In the genomic region with DNA sequence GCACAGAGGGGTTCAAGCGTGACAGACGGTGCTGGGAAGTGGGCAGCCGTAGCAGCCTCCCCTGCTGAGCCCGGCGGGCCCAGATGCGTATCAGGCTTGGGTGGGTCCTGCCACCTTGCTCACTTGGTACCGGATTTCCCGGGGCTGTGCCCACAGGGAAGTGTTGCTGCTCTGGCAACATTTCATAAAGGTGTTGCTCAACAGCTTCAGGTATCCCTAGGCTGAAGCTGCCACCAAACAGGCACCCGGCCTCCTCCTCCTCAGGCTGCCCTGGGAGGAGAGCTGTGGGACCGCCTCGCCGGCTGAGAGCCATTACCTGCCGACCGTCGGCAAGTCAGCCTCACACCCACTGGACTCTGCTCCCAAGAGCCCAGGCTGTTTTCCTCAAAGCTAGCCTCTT, we compare ENCODE assay signal across 16 cellular contexts. TPM values are rescaled to one million over a fixed set of nuclear protein-coding genes. Genes with fewer than 3 reads are reported as not detected.
DNase-seq lines count a peak whose midpoint lies in the region; ATAC-seq and TF ChIP-seq lines count a peak whose summit lies in the region.
"Had no signal": no experiment of that assay in that cellular context is flagged by ENCODE, and none has a peak within 500 bp of the region (broad histone marks: within the 10 kb centered on the region; RNA-seq: fewer than 3 reads in every experiment).

No MANE protein-coding gene starts in this region.

- 82% methylated on average over 13 of the region's 15 CpGs for WGBS in mammary epithelial cell (ENCODE audit: low coverage, missing lambda C conversion rate)
- WGBS in body of pancreas, 2 donors = 75 to 77% methylated on average over 11 to 15 of the region's 15 CpGs

- H2AFZ ChIP-seq in mammary epithelial cell (ENCODE audit: low read depth, low read length) = no peak overlapping the region

- CTCF ChIA-PET in mammary epithelial cell (lab: Charles Lee; ENCODE audit: low non-redundant PET) = no interaction called here

- H3K9me3 ChIP-seq in breast epithelium (no peaks in the 10 kb centered on the region), mammary epithelial cell (replicated peaks; ENCODE audit: insufficient read depth, low read length) (no peaks in the 10 kb centered on the region), mucosa of rectum (ENCODE audit: control insufficient read depth in 2 of 2, low read length in 2 of 2) (no peaks in the 10 kb centered on the region), upper lobe of right lung (no peaks in the 10 kb centered on the region), body of pancreas (no peaks in the 10 kb centered on the region)
- H3K9me3 ChIP-seq: BLaER1, MG63 had no signal

- peak overlapping the region; percentile 23 to 40 for H3K27ac ChIP-seq in breast epithelium
- H3K27ac ChIP-seq in mammary epithelial cell (ENCODE audit: insufficient read depth, low read depth, low read length) = no peak overlapping the region
- peak overlapping the region; percentile 3 to 30 for H3K27ac ChIP-seq in mucosa of rectum (ENCODE audit: low read depth in 2 of 2, low read length in 2 of 2)
- H3K27ac ChIP-seq in upper lobe of right lung = no peak overlapping the region
- H3K27ac ChIP-seq in body of pancreas = no peak overlapping the region
- H3K27ac ChIP-seq: BLaER1 had no signal

- no peaks in the 10 kb centered on the region for H3K36me3 ChIP-seq in breast epithelium
- peaks cover 5% of the 10 kb centered on the region for H3K36me3 ChIP-seq in mammary epithelial cell (ENCODE audit: insufficient read depth, low read length)
- peaks cover 46 to 57% of the 10 kb centered on the region in 2 donors for H3K36me3 ChIP-seq in mucosa of rectum (ENCODE audit: control insufficient read depth in 2 of 2, insufficient read depth in 2 of 2, low read length in 2 of 2)
- H3K36me3 ChIP-seq in upper lobe of right lung = peaks cover 53% of the 10 kb centered on the region
- H3K36me3 ChIP-seq in body of pancreas (replicated peaks in 1 of 2; ENCODE audit: insufficient read depth in 1 of 2, low read depth in 2 of 2) = peaks cover 0 to 17% of the 10 kb centered on the region in 2 donors

- no peaks in the 10 kb centered on the region for H3K27me3 ChIP-seq in breast epithelium
- H3K27me3 ChIP-seq in mammary epithelial cell (ENCODE audit: insufficient read depth, low read length) = no peaks in the 10 kb centered on the region
- no peaks in the 10 kb centered on the region for H3K27me3 ChIP-seq in mucosa of rectum (ENCODE audit: control insufficient read depth in 2 of 2, insufficient read depth in 2 of 2, low read length in 2 of 2)
- H3K27me3 ChIP-seq in upper lobe of right lung = no peaks in the 10 kb centered on the region
- H3K27me3 ChIP-seq in body of pancreas = no peaks in the 10 kb centered on the region
- H3K27me3 ChIP-seq: BLaER1, MG63 had no signal

- no TSS peak for BruUV-seq in mammary epithelial cell (replicated peaks; lab: Mats Ljungman, UMichigan)

- peaks cover 21% of the 10 kb centered on the region for H3K79me2 ChIP-seq in mammary epithelial cell (ENCODE audit: insufficient read depth, low read length)

- in situ Hi-C loops in mammary epithelial cell (cut with MboI; ENCODE audit: low sequenced_read_pairs in 2 of 2) = no loop called here

- dilution Hi-C loops in mammary epithelial cell (cut with HindIII; ENCODE audit: low sequenced_read_pairs) = loop anchor here (5.0 kb wide), 2 partner anchors 138 to 467 kb away; no protein-coding TSS in a partner anchor

- DNase-seq in breast epithelium (ENCODE audit: low spot score in 2 of 2) = no peak
- DNase-seq in mammary epithelial cell = no peak
- peak; percentile 64 to 73 for DNase-seq in left colon
- peak; percentile 78 for DNase-seq in upper lobe of right lung
- no peak for DNase-seq in ureter (ENCODE audit: low spot score)
- DNase-seq in anterior cingulate cortex (lab: John Stamatoyannopoulos, UW) = no peak
- DNase-seq in body of pancreas = no peak
- DNase-seq: 8988T, GOT3, HFFc6, MG63, NCI-H1092 treated with DMSO at 0.1 percent for 48 hours, NCI-H187, NCI-H446 had no signal

- intact Hi-C loops in breast epithelium (cut with DNase I; ENCODE audit: low total_unique reads) = no loop called here
- intact Hi-C loops in mammary epithelial cell (cut with micrococcal nuclease) = no loop called here
- intact Hi-C loops in left colon (cut with DNase I, micrococcal nuclease) = no loop called here
- intact Hi-C loops in upper lobe of right lung (cut with DNase I) = no loop called here
- intact Hi-C loops in body of pancreas (cut with DNase I) = no loop called here

- H4K20me1 ChIP-seq in mammary epithelial cell (ENCODE audit: insufficient read depth, low read length) = no peaks in the 10 kb centered on the region

- TF ChIP-seq CTCF in breast epithelium (IDR thresholded peaks at IDR 0.05) = no peak
- TF ChIP-seq CTCF in mammary epithelial cell (conservative IDR thresholded peaks at IDR 0.05 in 1 of 2, IDR thresholded peaks at IDR 0.05 in 1 of 2; ENCODE audit: extremely low read depth in 1 of 2, insufficient read depth in 1 of 2, low read depth in 1 of 2, low read length in 2 of 2) = no peak
- TF ChIP-seq CTCF in upper lobe of right lung (IDR thresholded peaks at IDR 0.05) = no peak
- no peak for TF ChIP-seq CTCF in body of pancreas (IDR thresholded peaks at IDR 0.05)

- H3K9ac ChIP-seq in mammary epithelial cell (ENCODE audit: insufficient read depth, low read length) (no peak overlapping the region), mucosa of rectum (ENCODE audit: low read depth in 1 of 2, low read length in 2 of 2) (no peak overlapping the region)
- H3K9ac ChIP-seq: BLaER1 had no signal

- H3K4me3 ChIP-seq in breast epithelium (no peak overlapping the region), mammary epithelial cell (replicated peaks in 1 of 3; ENCODE audit: insufficient read depth in 1 of 3, low read depth in 2 of 3, low read length in 3 of 3) (no peak overlapping the region), mucosa of rectum (ENCODE audit: low read length in 2 of 2) (no peak overlapping the region), upper lobe of right lung (no peak overlapping the region), body of pancreas (no peak overlapping the region)
- H3K4me3 ChIP-seq: BLaER1, MG63 had no signal

- ATAC-seq in left colon (peak; percentile 88), upper lobe of right lung (peak; percentile 80), body of pancreas (no peak)

- no peak overlapping the region for H3K4me2 ChIP-seq in mammary epithelial cell (ENCODE audit: insufficient read depth, low read depth, low read length)
- H3K4me2 ChIP-seq: BLaER1 had no signal

- no peak for TF ChIP-seq POLR2A in breast epithelium (IDR thresholded peaks at IDR 0.05)
- no peak for TF ChIP-seq POLR2A in body of pancreas (IDR thresholded peaks at IDR 0.05)

- H3K4me1 ChIP-seq in breast epithelium (no peaks in the 10 kb centered on the region), mammary epithelial cell (ENCODE audit: insufficient read depth, low read length) (no peaks in the 10 kb centered on the region), mucosa of rectum (ENCODE audit: control insufficient read depth in 2 of 2, insufficient read depth in 2 of 2, low read length in 2 of 2) (peaks cover 12 to 15% of the 10 kb centered on the region in 2 donors), upper lobe of right lung (no peaks in the 10 kb centered on the region), body of pancreas (no peaks in the 10 kb centered on the region)
- H3K4me1 ChIP-seq: BLaER1 had no signal

RNA-seq across cellular contexts. Expression of a gene that starts 11.5 kb away (rescaled TPM):
- total RNA-seq in breast epithelium = 10 to 100 TPM; 24.3 to 26.9 (median 24.6) TPM
- 10 to 100 TPM; 14.3 to 29.9 TPM for total RNA-seq in mammary epithelial cell
- 26.1 TPM for polyA plus RNA-seq in mammary epithelial cell
- polyA minus RNA-seq in mammary epithelial cell = 6.7 TPM
- 10 to 100 TPM in 1 of 2 donors, 1 to 10 TPM in 1; 9.9 to 13.8 TPM for total RNA-seq in left colon
- total RNA-seq in upper lobe of right lung = 16.9 TPM
- 38.9 TPM for total RNA-seq in ureter
- total RNA-seq in body of pancreas = 10 to 100 TPM; 10.9 to 11.2 TPM

RNA-seq across cellular contexts. Expression of a gene that starts 42.8 kb away (rescaled TPM):
- total RNA-seq in breast epithelium (1 to 10 TPM; 4.2 to 7.5 (median 7.3) TPM), mammary epithelial cell (10 to 100 TPM in 1 of 2 donors, 1 to 10 TPM in 1; 3.1 to 31.8 TPM), left colon (1 to 10 TPM; 1.2 to 2.7 TPM), upper lobe of right lung (0.46 TPM), ureter (2.8 TPM), body of pancreas (10 to 100 TPM in 1 of 2 donors, 1 to 10 TPM in 1; 1.3 to 10.6 TPM)
- 5.7 TPM for polyA plus RNA-seq in mammary epithelial cell
- 3.5 TPM for polyA minus RNA-seq in mammary epithelial cell

Comparison
In these comparisons a context has a peak if more than half of its experiments do, and no peak if none do; other contexts are left out.
1. H3K27ac ChIP-seq: peak in breast epithelium (2 of 2) and mucosa of rectum (2 of 2); none in mammary epithelial cell (single experiment), upper lobe of right lung (single experiment) and body of pancreas (0 of 4).
2. DNase-seq: peak in left colon (2 of 2) and upper lobe of right lung (single experiment); none in breast epithelium (0 of 2), mammary epithelial cell (single experiment), ureter (single experiment), anterior cingulate cortex (0 of 58) and body of pancreas (0 of 4).